Comparison of ENCODE assay signal across 12 cellular contexts in the genomic region with DNA sequence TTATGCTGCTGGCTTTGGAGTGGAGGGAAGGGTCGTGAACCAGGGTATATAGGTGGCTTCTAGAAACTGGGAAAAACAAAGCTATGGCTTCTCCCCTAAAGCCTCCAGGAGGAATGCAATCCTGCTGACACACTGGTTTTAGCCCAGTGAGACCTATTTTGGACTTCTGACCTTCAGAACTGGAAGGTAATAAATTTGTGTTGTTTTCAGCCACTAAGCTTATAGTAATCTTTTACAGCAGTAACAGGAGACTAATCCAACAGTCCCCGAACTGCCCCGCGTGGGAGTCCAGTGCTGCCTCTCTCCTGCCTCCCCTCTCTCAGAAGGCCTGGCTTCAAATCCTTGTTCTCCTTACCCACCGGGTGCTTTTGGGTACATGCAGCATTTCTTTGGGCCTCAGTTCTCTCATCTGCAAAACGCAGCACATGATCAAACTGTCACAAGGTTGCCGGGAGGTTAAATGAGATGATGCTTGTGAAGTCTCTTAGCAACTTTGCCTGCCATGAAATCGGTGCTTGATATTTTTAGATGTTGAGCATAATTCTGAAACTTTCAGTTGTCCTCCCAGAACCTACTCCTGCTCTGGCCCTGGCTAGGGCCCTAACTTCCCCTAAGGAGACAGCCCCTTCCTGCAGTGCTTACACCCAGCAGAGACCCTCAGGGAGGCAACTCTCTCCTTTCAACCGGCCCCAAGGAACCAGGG.
A peak's percentile ranks its signal among the peaks of the same experiment; 100 is the strongest.
DNase-seq lines count a peak whose midpoint lies in the region; ATAC-seq and TF ChIP-seq lines count a peak whose summit lies in the region.
"Had no signal": no experiment of that assay in that cellular context is flagged by ENCODE, and none has a peak within 500 bp of the region (broad histone marks: within the 10 kb centered on the region; RNA-seq: fewer than 3 reads in every experiment).

No MANE protein-coding gene starts in this region.

- peaks cover 5% of the 10 kb centered on the region for H3K9me3 Mint-ChIP-seq in type B pancreatic cell
- H3K9me3 Mint-ChIP-seq in naive thymus-derived CD8-positive, alpha-beta T cell: peaks cover 0 to 2% (median 0%) of the 10 kb centered on the region in 9 donors
- H3K9me3 Mint-ChIP-seq: neural crest cell had no signal

- ATAC-seq in GM19372 (IDR thresholded peaks at IDR 0.05; ENCODE audit: low read depth, unreplicated experiment) (peak; percentile 48), HG02884 (IDR thresholded peaks at IDR 0.05; ENCODE audit: unreplicated experiment) (peak; percentile 38), sciatic nerve (no peak)
- no peak for ATAC-seq in naive thymus-derived CD8-positive, alpha-beta T cell

- POLR2A ChIA-PET in naive thymus-derived CD8-positive, alpha-beta T cell (lab: Charles Lee): no interaction called here

- intact Hi-C loops in sciatic nerve (cut with DNase I): no loop called here

- H3K27ac Mint-ChIP-seq in type B pancreatic cell: peak overlapping the region; percentile 35
- H3K27ac Mint-ChIP-seq in naive thymus-derived CD8-positive, alpha-beta T cell: no peak overlapping the region

- H3K4me3 Mint-ChIP-seq in type B pancreatic cell: no peak overlapping the region
- H3K4me3 Mint-ChIP-seq in naive thymus-derived CD8-positive, alpha-beta T cell: no peak overlapping the region
- H3K4me3 Mint-ChIP-seq: neural crest cell had no signal

- H3K27me3 Mint-ChIP-seq in type B pancreatic cell: no peaks in the 10 kb centered on the region
- H3K27me3 Mint-ChIP-seq in naive thymus-derived CD8-positive, alpha-beta T cell: peaks cover 0 to 6% (median 0%) of the 10 kb centered on the region in 5 donors

- TF ChIP-seq CTCF in type B pancreatic cell (conservative IDR thresholded peaks at IDR 0.05): no peak

- H3K4me1 Mint-ChIP-seq in type B pancreatic cell (ENCODE audit: unreplicated experiment): peaks cover 43% of the 10 kb centered on the region
- H3K4me1 Mint-ChIP-seq in naive thymus-derived CD8-positive, alpha-beta T cell: peaks cover 0 to 37% (median 0%) of the 10 kb centered on the region in 4 donors

- DNase-seq in RPMI8226 (peak; percentile 67), type B pancreatic cell (ENCODE audit: extremely low spot score, unreplicated experiment) (no peak), sciatic nerve (ENCODE audit: low spot score) (no peak), NOMO-1 treated with DMSO at 0.1 percent for 48 hours (lab: John Stamatoyannopoulos, UW; ENCODE audit: unreplicated experiment) (no peak)
- no peak for DNase-seq in naive thymus-derived CD8-positive, alpha-beta T cell
- DNase-seq: anterior cingulate cortex; GOT3; SK-N-SH; stimulated activated CD4-positive, alpha-beta T cell treated with anti-CD3 and anti-CD28 coated beads, Interleukin-4, amount 100 ng/mL, for 24 hours had no signal

- H3K36me3 Mint-ChIP-seq in type B pancreatic cell: no peaks in the 10 kb centered on the region
- no peaks in the 10 kb centered on the region for H3K36me3 Mint-ChIP-seq in naive thymus-derived CD8-positive, alpha-beta T cell

Comparison
In these comparisons a context has a peak if more than half of its experiments do, and no peak if none do; other contexts are left out.
1. ATAC-seq: peak in GM19372 (single experiment) and HG02884 (single experiment); none in naive thymus-derived CD8-positive, alpha-beta T cell (0 of 2) and sciatic nerve (single experiment).